9 cellular contexts compared by ENCODE assay signal in the genomic region with DNA sequence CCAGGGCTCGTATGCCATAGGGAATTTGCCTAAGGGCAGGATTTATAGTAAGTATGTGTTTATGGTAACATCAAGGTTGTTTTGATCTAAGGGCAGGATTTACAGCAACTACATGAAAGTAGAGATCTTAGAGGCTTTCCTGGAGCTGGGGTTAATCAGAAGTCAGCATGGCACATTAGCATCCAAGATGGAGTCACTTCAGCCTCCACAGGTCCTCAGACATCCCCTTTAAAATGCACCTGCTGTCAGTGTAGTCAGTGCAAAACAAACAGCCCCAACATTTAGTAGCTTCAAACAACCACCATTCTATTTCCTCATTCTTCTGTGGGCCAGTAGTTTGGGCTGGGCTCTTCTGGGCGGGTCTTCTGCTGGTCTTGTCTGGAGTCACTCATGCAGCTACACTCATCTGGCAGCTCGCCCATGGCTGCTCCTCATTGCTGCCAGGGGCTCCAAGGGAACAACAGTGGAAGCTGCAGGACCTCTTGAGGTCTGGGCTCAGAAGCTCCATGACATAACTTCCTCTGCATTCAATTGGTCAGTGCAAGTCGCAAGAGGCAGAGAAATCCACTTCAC.
DNase-seq lines count a peak whose midpoint lies in the region; ATAC-seq and TF ChIP-seq lines count a peak whose summit lies in the region.
"Had no signal": no experiment of that assay in that cellular context is flagged by ENCODE, and none has a peak within 500 bp of the region (broad histone marks: within the 10 kb centered on the region; RNA-seq: fewer than 3 reads in every experiment).

No MANE protein-coding gene starts in this region.

- peaks cover 12% of the 10 kb centered on the region for H3K9me3 Mint-ChIP-seq in endodermal cell
- H3K9me3 Mint-ChIP-seq in activated CD4-positive, alpha-beta memory T cell treated with anti-CD3 and anti-CD28 coated beads for 36 hours: peaks cover 6% of the 10 kb centered on the region

- no peaks in the 10 kb centered on the region for H3K36me3 ChIP-seq in endodermal cell (ENCODE audit: control insufficient read depth, insufficient read depth, low read length)

- H3K36me3 Mint-ChIP-seq in endodermal cell (ENCODE audit: low read depth): no peaks in the 10 kb centered on the region
- peaks cover 2% of the 10 kb centered on the region for H3K36me3 Mint-ChIP-seq in activated CD4-positive, alpha-beta memory T cell treated with anti-CD3 and anti-CD28 coated beads for 36 hours

- H3K27me3 Mint-ChIP-seq in endodermal cell (ENCODE audit: insufficient read depth): peaks cover 43% of the 10 kb centered on the region
- H3K27me3 Mint-ChIP-seq in activated CD4-positive, alpha-beta memory T cell treated with anti-CD3 and anti-CD28 coated beads for 36 hours: no peaks in the 10 kb centered on the region

- H3K4me3 ChIP-seq in NB4 (ENCODE audit: low read depth, low read length) (no peak overlapping the region), astrocyte of the spinal cord (ENCODE audit: low read depth, low read length) (no peak overlapping the region), lower leg skin (ENCODE audit: low read depth, poor library complexity, severe bottlenecking) (no peak overlapping the region), endodermal cell (ENCODE audit: low read length) (no peak overlapping the region)

- H3K27ac Mint-ChIP-seq in endodermal cell: no peak overlapping the region
- no peak overlapping the region for H3K27ac Mint-ChIP-seq in activated CD4-positive, alpha-beta memory T cell treated with anti-CD3 and anti-CD28 coated beads for 36 hours

- H3K4me1 ChIP-seq in endodermal cell (ENCODE audit: control insufficient read depth, insufficient read depth, low read length): peaks cover 5% of the 10 kb centered on the region

- no peak overlapping the region for H3K27ac ChIP-seq in endodermal cell (ENCODE audit: low read depth, low read length)

- 48% methylated on average over 4 of the region's 4 CpGs for WGBS in lower leg skin, 2 donors
- 95 to 100% methylated on average over 1 to 4 of the region's 4 CpGs for WGBS in endodermal cell (ENCODE audit: insufficient coverage in 1 of 2, insufficient read length in 1 of 2), 2 experiments

- no peak for TF ChIP-seq POLR2A in NB4 (IDR thresholded peaks at IDR 0.05; ENCODE audit: extremely low read depth, insufficient read length)
- TF ChIP-seq POLR2A in lower leg skin (IDR thresholded peaks at IDR 0.05): no peak

- peaks cover 14% of the 10 kb centered on the region for H3K9me3 ChIP-seq in endodermal cell (ENCODE audit: control insufficient read depth, low read length)

- no peak overlapping the region for H3K4me3 Mint-ChIP-seq in endodermal cell
- H3K4me3 Mint-ChIP-seq in activated CD4-positive, alpha-beta memory T cell treated with anti-CD3 and anti-CD28 coated beads for 36 hours: no peak overlapping the region

- DNase-seq in Caki2 (ENCODE audit: low read depth) (peak; percentile 90), NB4 (ENCODE audit: low read depth) (peak; percentile 42), astrocyte of the spinal cord (ENCODE audit: low read depth, low spot score) (peak; percentile 33), lower leg skin (ENCODE audit: low spot score in 2 of 2) (peak; percentile 40 to 87), sciatic nerve (ENCODE audit: low spot score) (no peak), GM19238 (ENCODE audit: insufficient read length, low spot score) (no peak), endodermal cell (no peak)
- DNase-seq in activated CD4-positive, alpha-beta memory T cell treated with anti-CD3 and anti-CD28 coated beads for 36 hours: no peak
- DNase-seq: activated CD4-positive, CD25-positive, alpha-beta regulatory T cell had no signal

- in situ Hi-C loops in Caki2 (cut with HindIII; ENCODE audit: low pct_unique_long_range_greater_than_20kb, low sequenced_read_pairs) (no loop called here), astrocyte of the spinal cord (cut with HindIII; ENCODE audit: low sequenced_read_pairs) (no loop called here)

- TF ChIP-seq CTCF in NB4 (IDR thresholded peaks at IDR 0.05; ENCODE audit: low read depth, low read length) (no peak), astrocyte of the spinal cord (IDR thresholded peaks at IDR 0.05; ENCODE audit: low read depth, low read length) (no peak), lower leg skin (IDR thresholded peaks at IDR 0.05) (no peak), endodermal cell (conservative IDR thresholded peaks at IDR 0.05) (no peak)

- peaks cover 41% of the 10 kb centered on the region for H3K4me1 Mint-ChIP-seq in endodermal cell
- no peaks in the 10 kb centered on the region for H3K4me1 Mint-ChIP-seq in activated CD4-positive, alpha-beta memory T cell treated with anti-CD3 and anti-CD28 coated beads for 36 hours (ENCODE audit: low read depth)

- POLR2A ChIA-PET in activated CD4-positive, alpha-beta memory T cell treated with anti-CD3 and anti-CD28 coated beads for 36 hours (lab: Charles Lee): no interaction called here

- H3K27me3 ChIP-seq in endodermal cell (ENCODE audit: control insufficient read depth, insufficient read depth, low read length, poor library complexity, severe bottlenecking): no peaks in the 10 kb centered on the region

- no peak overlapping the region for H3K9ac ChIP-seq in endodermal cell (ENCODE audit: extremely low read depth, low read length, poor library complexity, severe bottlenecking)

- ATAC-seq in sciatic nerve: no peak

- CTCF ChIA-PET in activated CD4-positive, alpha-beta memory T cell treated with anti-CD3 and anti-CD28 coated beads for 36 hours (lab: Charles Lee): no interaction called here

- intact Hi-C loops in lower leg skin (cut with DNase I; ENCODE audit: low total_unique reads) (loop anchor here (5.0 kb wide), 1 partner anchor 1795 kb away; no protein-coding TSS in a partner anchor), sciatic nerve (cut with DNase I) (no loop called here)
- intact Hi-C loops in activated CD4-positive, alpha-beta memory T cell treated with anti-CD3 and anti-CD28 coated beads for 36 hours (cut with micrococcal nuclease): no loop called here

Comparison
In these comparisons a context has a peak if more than half of its experiments do, and no peak if none do; other contexts are left out.
1. DNase-seq: peak in Caki2 (single experiment), NB4 (single experiment), astrocyte of the spinal cord (single experiment) and lower leg skin (2 of 2); none in sciatic nerve (single experiment), GM19238 (single experiment), endodermal cell (single experiment) and activated CD4-positive, alpha-beta memory T cell treated with anti-CD3 and anti-CD28 coated beads for 36 hours (single experiment).